23 cellular contexts compared by ENCODE assay signal in the genomic region with DNA sequence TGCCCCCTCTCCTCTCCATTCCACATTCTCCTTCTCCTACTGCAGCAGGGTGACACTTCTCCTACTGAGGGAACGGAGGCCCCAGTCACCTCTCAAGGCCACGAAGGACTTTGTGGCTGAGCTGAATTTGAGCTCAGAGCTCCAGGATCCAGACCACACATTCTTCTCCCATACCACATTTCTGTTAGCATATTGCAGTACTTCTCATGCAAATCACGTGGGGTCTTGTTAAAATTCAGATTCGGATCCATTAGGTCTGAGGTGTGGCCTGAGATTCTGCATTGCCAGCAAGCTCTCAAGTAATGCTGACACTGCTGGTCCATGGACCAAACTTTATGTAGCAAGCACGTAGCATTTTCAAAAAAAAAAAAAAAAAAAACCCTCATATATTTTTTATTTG.
"Had no signal": no experiment of that assay in that cellular context is flagged by ENCODE, and none has a peak within 500 bp of the region (broad histone marks: within the 10 kb centered on the region; RNA-seq: fewer than 3 reads in every experiment).

No MANE protein-coding gene starts in this region.

- H3K4me3 Mint-ChIP-seq: activated CD8-positive, alpha-beta T cell treated with anti-CD3 and anti-CD28 coated beads for 36 hours; activated naive CD4-positive, alpha-beta T cell treated with anti-CD3 and anti-CD28 coated beads, Interleukin-2, amount 10 ng/mL, durations not matched to agents 7 days and 5 days; activated T-cell treated with anti-CD3 and anti-CD28 coated beads, Interleukin-2, amount 50 U/mL, for 72 hours; brain; T-helper 1 cell treated with Interleukin-12 subunit alpha and Interleukin-12 subunit beta and Interleukin-4 antibody, amounts not matched to agents 30 μg/mL and 1 μg/mL, for 36 hours had no signal

- H3K9me3 ChIP-seq: MG63, Peyer's patch, SJSA1 had no signal

- H3K27ac ChIP-seq: cardiac muscle cell, Peyer's patch, SJSA1 had no signal

- H3K36me3 Mint-ChIP-seq: brain had no signal

- H3K4me1 Mint-ChIP-seq: activated naive CD4-positive, alpha-beta T cell treated with anti-CD3 and anti-CD28 coated beads, Interleukin-2, amount 10 ng/mL, durations not matched to agents 7 days and 5 days had no signal

- ATAC-seq: activated CD8-positive, alpha-beta T cell treated with anti-CD3 and anti-CD28 coated beads for 36 hours; activated T-cell treated with anti-CD3 and anti-CD28 coated beads, Interleukin-2, amount 50 U/mL, for 72 hours; SK-N-SH treated with all-trans-retinoic acid at 6 μM for 48 hours had no signal

- H3K27ac Mint-ChIP-seq: activated CD8-positive, alpha-beta T cell treated with anti-CD3 and anti-CD28 coated beads for 36 hours; activated naive CD4-positive, alpha-beta T cell treated with anti-CD3 and anti-CD28 coated beads, Interleukin-2, amount 10 ng/mL, durations not matched to agents 7 days and 5 days; activated T-cell treated with anti-CD3 and anti-CD28 coated beads, Interleukin-2, amount 50 U/mL, for 72 hours; activated T-helper 2 cell treated with anti-CD3 and anti-CD28 coated beads, Interferon-gamma antibody, Interleukin-2, Interleukin-4, amounts not matched to agents 10 μg/mL and 5 μg/mL and 100 μg/mL, durations not matched to agents 14 hours and 24 hours and 36 hours; T-helper 1 cell treated with Interleukin-12 subunit alpha and Interleukin-12 subunit beta and Interleukin-4 antibody, amounts not matched to agents 30 μg/mL and 1 μg/mL, for 36 hours had no signal

- H3K4me1 ChIP-seq: Peyer's patch, SJSA1 had no signal

- DNase-seq: activated CD4-positive, CD25-positive, alpha-beta regulatory T cell; activated CD8-positive, alpha-beta memory T cell treated with anti-CD3 and anti-CD28 coated beads, Interleukin-2, amount 50 U/mL, for 4 hours; activated CD8-positive, alpha-beta T cell treated with anti-CD3 and anti-CD28 coated beads for 36 hours; activated gamma-delta T cell treated with Interleukin-2 at 50 U/mL for 16 hours; activated naive CD4-positive, alpha-beta T cell treated with anti-CD3 and anti-CD28 coated beads, Interleukin-2, amount 10 ng/mL, durations not matched to agents 7 days and 5 days; activated T-cell treated with anti-CD3 and anti-CD28 coated beads, Interleukin-2, amount 50 U/mL, for 72 hours; aorta; MG63; MV-4-11; NCI-H1092 treated with DMSO at 0.1 percent for 48 hours; NCI-H1417 treated with DMSO at 0.1 percent for 48 hours; NCI-H1694 treated with DMSO at 0.1 percent for 48 hours; NCI-H2081; NCI-H524; Peyer's patch; SHP77; SW 1271 had no signal

- H3K4me3 ChIP-seq: cardiac muscle cell, MG63, Peyer's patch, SJSA1 had no signal

- H3K27me3 ChIP-seq: cardiac muscle cell, MG63, Peyer's patch, SJSA1 had no signal

- H3K36me3 ChIP-seq: cardiac muscle cell, MG63, Peyer's patch, SJSA1 had no signal
